In the genomic region with DNA sequence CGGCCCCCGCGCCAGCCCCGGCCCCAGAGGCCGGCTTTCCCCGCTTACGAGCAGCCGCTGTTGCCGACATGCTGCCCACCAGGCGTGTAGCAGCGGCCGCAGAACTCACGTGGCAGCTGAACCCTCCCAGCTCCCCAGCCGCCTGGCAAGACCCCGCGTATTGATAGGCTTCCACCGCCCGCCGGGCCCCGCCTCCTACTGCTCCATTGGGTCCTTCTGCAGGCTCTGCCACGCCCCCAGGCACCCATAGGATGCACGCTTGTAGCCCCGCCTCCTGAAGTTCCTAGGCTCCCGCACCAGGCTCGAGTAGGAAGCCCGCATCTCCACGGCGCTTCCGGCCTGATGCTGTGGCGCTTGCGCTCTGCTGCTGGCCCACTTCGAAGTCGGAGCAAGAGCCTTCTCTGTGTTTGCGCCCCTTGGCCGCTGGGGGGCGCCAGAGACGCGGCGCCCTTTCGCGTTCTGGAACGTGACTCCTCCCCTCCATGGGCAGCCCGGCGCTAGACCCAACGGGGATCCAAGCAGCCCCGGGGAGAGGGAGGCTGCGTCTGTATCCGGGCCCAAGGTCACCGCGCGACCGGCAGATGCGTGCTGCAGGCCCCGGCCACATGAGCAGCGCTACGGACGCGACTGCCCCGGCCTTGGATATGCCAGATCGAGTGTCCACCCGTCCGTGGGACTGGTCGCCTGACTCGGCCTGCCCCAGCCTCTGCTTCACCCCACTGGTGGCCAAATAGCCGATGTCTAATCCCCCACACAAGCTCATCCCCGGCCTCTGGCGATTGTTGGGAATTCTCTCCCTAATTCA, we compare ENCODE assay signal across 1 cellular context.
TF ChIP-seq lines count a peak whose summit lies in the region.

A gene (plus strand): TSS at position 566 of the 805 bp plus-strand sequence. CDS start 993 bp downstream, outside the sequence.
A gene with protein sequence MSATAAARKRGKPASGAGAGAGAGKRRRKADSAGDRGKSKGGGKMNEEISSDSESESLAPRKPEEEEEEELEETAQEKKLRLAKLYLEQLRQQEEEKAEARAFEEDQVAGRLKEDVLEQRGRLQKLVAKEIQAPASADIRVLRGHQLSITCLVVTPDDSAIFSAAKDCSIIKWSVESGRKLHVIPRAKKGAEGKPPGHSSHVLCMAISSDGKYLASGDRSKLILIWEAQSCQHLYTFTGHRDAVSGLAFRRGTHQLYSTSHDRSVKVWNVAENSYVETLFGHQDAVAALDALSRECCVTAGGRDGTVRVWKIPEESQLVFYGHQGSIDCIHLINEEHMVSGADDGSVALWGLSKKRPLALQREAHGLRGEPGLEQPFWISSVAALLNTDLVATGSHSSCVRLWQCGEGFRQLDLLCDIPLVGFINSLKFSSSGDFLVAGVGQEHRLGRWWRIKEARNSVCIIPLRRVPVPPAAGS (minus strand): TSS at position 107 of the 805 bp plus-strand sequence. CDS start 37 bp downstream, at position 70.

TF ChIP-seq in HepG2, 621 proteins besides CTCF, POLR2A, EP300 and RAD21 (continued from another document and continues in another):
- TF ChIP-seq, protein P1, sequence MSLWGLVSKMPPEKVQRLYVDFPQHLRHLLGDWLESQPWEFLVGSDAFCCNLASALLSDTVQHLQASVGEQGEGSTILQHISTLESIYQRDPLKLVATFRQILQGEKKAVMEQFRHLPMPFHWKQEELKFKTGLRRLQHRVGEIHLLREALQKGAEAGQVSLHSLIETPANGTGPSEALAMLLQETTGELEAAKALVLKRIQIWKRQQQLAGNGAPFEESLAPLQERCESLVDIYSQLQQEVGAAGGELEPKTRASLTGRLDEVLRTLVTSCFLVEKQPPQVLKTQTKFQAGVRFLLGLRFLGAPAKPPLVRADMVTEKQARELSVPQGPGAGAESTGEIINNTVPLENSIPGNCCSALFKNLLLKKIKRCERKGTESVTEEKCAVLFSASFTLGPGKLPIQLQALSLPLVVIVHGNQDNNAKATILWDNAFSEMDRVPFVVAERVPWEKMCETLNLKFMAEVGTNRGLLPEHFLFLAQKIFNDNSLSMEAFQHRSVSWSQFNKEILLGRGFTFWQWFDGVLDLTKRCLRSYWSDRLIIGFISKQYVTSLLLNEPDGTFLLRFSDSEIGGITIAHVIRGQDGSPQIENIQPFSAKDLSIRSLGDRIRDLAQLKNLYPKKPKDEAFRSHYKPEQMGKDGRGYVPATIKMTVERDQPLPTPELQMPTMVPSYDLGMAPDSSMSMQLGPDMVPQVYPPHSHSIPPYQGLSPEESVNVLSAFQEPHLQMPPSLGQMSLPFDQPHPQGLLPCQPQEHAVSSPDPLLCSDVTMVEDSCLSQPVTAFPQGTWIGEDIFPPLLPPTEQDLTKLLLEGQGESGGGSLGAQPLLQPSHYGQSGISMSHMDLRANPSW (CRISPR knock-in tag; IDR thresholded peaks at IDR 0.05; ENCODE audit: borderline replicate concordance): no peak
- no peak for TF ChIP-seq RORA (CRISPR knock-in tag; IDR thresholded peaks at IDR 0.05)
- TF ChIP-seq SMARCC2 (IDR thresholded peaks at IDR 0.05): no peak
- TF ChIP-seq, protein P2, sequence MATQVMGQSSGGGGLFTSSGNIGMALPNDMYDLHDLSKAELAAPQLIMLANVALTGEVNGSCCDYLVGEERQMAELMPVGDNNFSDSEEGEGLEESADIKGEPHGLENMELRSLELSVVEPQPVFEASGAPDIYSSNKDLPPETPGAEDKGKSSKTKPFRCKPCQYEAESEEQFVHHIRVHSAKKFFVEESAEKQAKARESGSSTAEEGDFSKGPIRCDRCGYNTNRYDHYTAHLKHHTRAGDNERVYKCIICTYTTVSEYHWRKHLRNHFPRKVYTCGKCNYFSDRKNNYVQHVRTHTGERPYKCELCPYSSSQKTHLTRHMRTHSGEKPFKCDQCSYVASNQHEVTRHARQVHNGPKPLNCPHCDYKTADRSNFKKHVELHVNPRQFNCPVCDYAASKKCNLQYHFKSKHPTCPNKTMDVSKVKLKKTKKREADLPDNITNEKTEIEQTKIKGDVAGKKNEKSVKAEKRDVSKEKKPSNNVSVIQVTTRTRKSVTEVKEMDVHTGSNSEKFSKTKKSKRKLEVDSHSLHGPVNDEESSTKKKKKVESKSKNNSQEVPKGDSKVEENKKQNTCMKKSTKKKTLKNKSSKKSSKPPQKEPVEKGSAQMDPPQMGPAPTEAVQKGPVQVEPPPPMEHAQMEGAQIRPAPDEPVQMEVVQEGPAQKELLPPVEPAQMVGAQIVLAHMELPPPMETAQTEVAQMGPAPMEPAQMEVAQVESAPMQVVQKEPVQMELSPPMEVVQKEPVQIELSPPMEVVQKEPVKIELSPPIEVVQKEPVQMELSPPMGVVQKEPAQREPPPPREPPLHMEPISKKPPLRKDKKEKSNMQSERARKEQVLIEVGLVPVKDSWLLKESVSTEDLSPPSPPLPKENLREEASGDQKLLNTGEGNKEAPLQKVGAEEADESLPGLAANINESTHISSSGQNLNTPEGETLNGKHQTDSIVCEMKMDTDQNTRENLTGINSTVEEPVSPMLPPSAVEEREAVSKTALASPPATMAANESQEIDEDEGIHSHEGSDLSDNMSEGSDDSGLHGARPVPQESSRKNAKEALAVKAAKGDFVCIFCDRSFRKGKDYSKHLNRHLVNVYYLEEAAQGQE (IDR thresholded peaks at IDR 0.05; ENCODE audit: borderline replicate concordance in 1 of 2, low read depth in 1 of 2, low read length in 2 of 2): peak in 1 of 2 experiments; percentile 36; a peak in 1 of 4 replicates
- peak; percentile 21; the same call in 1 of the 2 replicates for TF ChIP-seq ZNF230 (CRISPR knock-in tag; IDR thresholded peaks at IDR 0.05)
- TF ChIP-seq ZNF224 (CRISPR knock-in tag; IDR thresholded peaks at IDR 0.05): peak; percentile 34; the same call in 1 of the 2 replicates
- TF ChIP-seq CHCHD3 (CRISPR knock-in tag; IDR thresholded peaks at IDR 0.05): no peak
- TF ChIP-seq, protein P3, sequence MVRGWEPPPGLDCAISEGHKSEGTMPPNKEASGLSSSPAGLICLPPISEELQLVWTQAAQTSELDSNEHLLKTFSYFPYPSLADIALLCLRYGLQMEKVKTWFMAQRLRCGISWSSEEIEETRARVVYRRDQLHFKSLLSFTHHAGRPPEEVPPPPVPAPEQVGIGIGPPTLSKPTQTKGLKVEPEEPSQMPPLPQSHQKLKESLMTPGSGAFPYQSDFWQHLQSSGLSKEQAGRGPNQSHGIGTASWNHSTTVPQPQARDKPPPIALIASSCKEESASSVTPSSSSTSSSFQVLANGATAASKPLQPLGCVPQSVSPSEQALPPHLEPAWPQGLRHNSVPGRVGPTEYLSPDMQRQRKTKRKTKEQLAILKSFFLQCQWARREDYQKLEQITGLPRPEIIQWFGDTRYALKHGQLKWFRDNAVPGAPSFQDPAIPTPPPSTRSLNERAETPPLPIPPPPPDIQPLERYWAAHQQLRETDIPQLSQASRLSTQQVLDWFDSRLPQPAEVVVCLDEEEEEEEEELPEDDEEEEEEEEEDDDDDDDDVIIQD (CRISPR knock-in tag; IDR thresholded peaks at IDR 0.05; ENCODE audit: low read depth): 0 out of 2 replicates have a peak, but pooled peaks have one; percentile 49
- TF ChIP-seq SNAI1 (CRISPR knock-in tag; IDR thresholded peaks at IDR 0.05; ENCODE audit: borderline replicate concordance): peak; percentile 86; the same call in 1 of the 2 replicates
- peak; percentile 93; the same call in 1 of the 2 replicates for TF ChIP-seq YEATS2 (CRISPR knock-in tag; IDR thresholded peaks at IDR 0.05; ENCODE audit: borderline replicate concordance)
- TF ChIP-seq ZNF564 (CRISPR knock-in tag; IDR thresholded peaks at IDR 0.05): peak; percentile 28; the same call in 1 of the 2 replicates
- peak; percentile 83 for TF ChIP-seq SKI (IDR thresholded peaks at IDR 0.05; ENCODE audit: partially characterized antibody)
- TF ChIP-seq, protein P4, sequence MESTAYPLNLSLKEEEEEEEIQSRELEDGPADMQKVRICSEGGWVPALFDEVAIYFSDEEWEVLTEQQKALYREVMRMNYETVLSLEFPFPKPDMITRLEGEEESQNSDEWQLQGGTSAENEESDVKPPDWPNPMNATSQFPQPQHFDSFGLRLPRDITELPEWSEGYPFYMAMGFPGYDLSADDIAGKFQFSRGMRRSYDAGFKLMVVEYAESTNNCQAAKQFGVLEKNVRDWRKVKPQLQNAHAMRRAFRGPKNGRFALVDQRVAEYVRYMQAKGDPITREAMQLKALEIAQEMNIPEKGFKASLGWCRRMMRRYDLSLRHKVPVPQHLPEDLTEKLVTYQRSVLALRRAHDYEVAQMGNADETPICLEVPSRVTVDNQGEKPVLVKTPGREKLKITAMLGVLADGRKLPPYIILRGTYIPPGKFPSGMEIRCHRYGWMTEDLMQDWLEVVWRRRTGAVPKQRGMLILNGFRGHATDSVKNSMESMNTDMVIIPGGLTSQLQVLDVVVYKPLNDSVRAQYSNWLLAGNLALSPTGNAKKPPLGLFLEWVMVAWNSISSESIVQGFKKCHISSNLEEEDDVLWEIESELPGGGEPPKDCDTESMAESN (CRISPR knock-in tag; conservative IDR thresholded peaks at IDR 0.05): peak; percentile 97
- TF ChIP-seq ZNF460 (CRISPR knock-in tag; IDR thresholded peaks at IDR 0.05; ENCODE audit: borderline replicate concordance): no peak; the same call in 1 of the 2 replicates
- peak; percentile 84; the same call in 1 of the 2 replicates for TF ChIP-seq TBX2 (CRISPR knock-in tag; IDR thresholded peaks at IDR 0.05; ENCODE audit: borderline replicate concordance)
- TF ChIP-seq, protein P5, sequence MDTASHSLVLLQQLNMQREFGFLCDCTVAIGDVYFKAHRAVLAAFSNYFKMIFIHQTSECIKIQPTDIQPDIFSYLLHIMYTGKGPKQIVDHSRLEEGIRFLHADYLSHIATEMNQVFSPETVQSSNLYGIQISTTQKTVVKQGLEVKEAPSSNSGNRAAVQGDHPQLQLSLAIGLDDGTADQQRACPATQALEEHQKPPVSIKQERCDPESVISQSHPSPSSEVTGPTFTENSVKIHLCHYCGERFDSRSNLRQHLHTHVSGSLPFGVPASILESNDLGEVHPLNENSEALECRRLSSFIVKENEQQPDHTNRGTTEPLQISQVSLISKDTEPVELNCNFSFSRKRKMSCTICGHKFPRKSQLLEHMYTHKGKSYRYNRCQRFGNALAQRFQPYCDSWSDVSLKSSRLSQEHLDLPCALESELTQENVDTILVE (CRISPR knock-in tag; IDR thresholded peaks at IDR 0.05): peak; percentile 72
- 0 out of 2 replicates have a peak, but pooled peaks have one; percentile 59 for TF ChIP-seq ATF1 (CRISPR knock-in tag; IDR thresholded peaks at IDR 0.05)
- TF ChIP-seq PHB2 (IDR thresholded peaks at IDR 0.05; ENCODE audit: partially characterized antibody): no peak
- TF ChIP-seq ZNF543 (CRISPR knock-in tag; IDR thresholded peaks at IDR 0.05): peak; percentile 85
- TF ChIP-seq, protein P6, sequence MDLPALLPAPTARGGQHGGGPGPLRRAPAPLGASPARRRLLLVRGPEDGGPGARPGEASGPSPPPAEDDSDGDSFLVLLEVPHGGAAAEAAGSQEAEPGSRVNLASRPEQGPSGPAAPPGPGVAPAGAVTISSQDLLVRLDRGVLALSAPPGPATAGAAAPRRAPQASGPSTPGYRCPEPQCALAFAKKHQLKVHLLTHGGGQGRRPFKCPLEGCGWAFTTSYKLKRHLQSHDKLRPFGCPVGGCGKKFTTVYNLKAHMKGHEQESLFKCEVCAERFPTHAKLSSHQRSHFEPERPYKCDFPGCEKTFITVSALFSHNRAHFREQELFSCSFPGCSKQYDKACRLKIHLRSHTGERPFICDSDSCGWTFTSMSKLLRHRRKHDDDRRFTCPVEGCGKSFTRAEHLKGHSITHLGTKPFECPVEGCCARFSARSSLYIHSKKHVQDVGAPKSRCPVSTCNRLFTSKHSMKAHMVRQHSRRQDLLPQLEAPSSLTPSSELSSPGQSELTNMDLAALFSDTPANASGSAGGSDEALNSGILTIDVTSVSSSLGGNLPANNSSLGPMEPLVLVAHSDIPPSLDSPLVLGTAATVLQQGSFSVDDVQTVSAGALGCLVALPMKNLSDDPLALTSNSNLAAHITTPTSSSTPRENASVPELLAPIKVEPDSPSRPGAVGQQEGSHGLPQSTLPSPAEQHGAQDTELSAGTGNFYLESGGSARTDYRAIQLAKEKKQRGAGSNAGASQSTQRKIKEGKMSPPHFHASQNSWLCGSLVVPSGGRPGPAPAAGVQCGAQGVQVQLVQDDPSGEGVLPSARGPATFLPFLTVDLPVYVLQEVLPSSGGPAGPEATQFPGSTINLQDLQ (CRISPR knock-in tag; IDR thresholded peaks at IDR 0.05): no peak; the same call in 1 of the 2 replicates
- TF ChIP-seq ISX (CRISPR knock-in tag; conservative IDR thresholded peaks at IDR 0.05): no peak
